In the genomic region with DNA sequence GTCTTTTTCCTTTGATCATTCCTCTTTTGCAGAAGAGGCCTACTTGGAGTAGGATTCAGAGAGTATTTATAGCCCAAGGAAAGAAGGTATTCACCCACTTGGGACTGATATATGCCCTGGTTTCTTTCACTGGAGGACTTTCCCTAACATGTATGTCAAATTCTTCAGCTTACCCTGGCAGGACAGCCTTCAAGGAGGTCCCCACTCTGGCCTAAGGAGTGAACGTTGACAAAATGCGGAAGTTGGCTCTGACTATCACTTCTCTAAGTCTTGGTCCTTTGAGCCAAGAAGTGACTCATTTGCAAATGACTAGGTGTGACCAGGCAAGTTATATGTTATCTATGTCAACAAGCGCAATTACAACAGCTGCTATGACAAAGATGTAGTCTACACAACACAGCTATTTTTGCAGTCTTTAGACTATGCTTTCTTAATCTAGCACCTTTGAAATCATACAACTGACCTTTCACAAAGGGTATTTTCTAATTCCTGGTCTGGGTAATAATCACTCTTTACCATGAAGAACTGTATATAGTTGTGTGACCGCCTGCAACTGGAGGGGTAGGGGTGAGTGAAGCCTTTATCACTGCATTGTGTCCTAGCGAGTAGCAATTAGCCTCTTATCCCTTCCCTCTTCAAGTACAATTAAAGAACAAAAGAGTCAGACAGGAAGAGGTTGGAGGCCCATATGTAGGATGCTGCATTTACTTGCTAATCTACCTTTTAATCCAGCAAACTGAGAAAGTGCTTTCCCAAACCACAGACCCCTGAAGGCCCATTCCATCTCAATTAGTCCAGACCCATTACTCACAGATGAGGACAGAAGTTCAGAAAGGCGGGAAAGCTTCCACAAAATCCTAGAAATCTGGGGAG, we compare ENCODE assay signal across 8 cellular contexts. TPM values are rescaled to one million over a fixed set of nuclear protein-coding genes. Genes with fewer than 3 reads are reported as not detected.
DNase-seq lines count a peak whose midpoint lies in the region; ATAC-seq, FAIRE-seq and TF ChIP-seq lines count a peak whose summit lies in the region.

No MANE protein-coding gene starts in this region.

- H3K4me1 ChIP-seq in NT2/D1 (ENCODE audit: insufficient read depth, insufficient read length) (peaks cover 2% of the 10 kb centered on the region), MM.1S (ENCODE audit: low read length) (no peaks in the 10 kb centered on the region)

- H3K4me2 ChIP-seq in MM.1S (ENCODE audit: low read depth, low read length): no peak overlapping the region

- H3K9me2 ChIP-seq in MM.1S (replicated peaks; ENCODE audit: insufficient read depth, low read length): no peaks in the 10 kb centered on the region

- H3K27me3 ChIP-seq in NT2/D1 (ENCODE audit: insufficient read depth, insufficient read length) (peaks cover 41% of the 10 kb centered on the region), MM.1S (replicated peaks; ENCODE audit: insufficient read depth, low read length) (no peaks in the 10 kb centered on the region)

- no peaks in the 10 kb centered on the region for H3K79me2 ChIP-seq in MM.1S (ENCODE audit: low read length)

- peaks cover 23% of the 10 kb centered on the region for H3K4me1 Mint-ChIP-seq in CD14-positive monocyte

- no peak for TF ChIP-seq CTCF in CD14-positive monocyte (IDR thresholded peaks at IDR 0.05)
- no peak for TF ChIP-seq CTCF in fibroblast of pulmonary artery (IDR thresholded peaks at IDR 0.05; ENCODE audit: low read length, missing control alignments)
- no peak for TF ChIP-seq CTCF in MM.1S (IDR thresholded peaks at IDR 0.05; ENCODE audit: low read length)

- H2AFZ ChIP-seq in MM.1S (ENCODE audit: low read length): no peak overlapping the region

- peak overlapping the region in 1 of 2 donors; percentile 33 for H3K4me3 Mint-ChIP-seq in CD14-positive monocyte

- H3K9me3 ChIP-seq in NT2/D1 (ENCODE audit: insufficient read depth, low read length) (no peaks in the 10 kb centered on the region; the same call in 1 of the 2 replicates), MM.1S (replicated peaks; ENCODE audit: insufficient read depth, low read length) (no peaks in the 10 kb centered on the region)

- peaks cover 0 to 5% (median 0%) of the 10 kb centered on the region in 7 donors for H3K9me3 Mint-ChIP-seq in CD14-positive monocyte

- no peaks in the 10 kb centered on the region for H3F3A ChIP-seq in MM.1S (ENCODE audit: insufficient read depth, low read length)

- ATAC-seq in HG03135 (IDR thresholded peaks at IDR 0.05; ENCODE audit: unreplicated experiment): peak; percentile 99

- intact Hi-C loops in CD14-positive monocyte (cut with micrococcal nuclease): no loop called here

- no peak overlapping the region for H3K4me3 ChIP-seq in NT2/D1 (ENCODE audit: insufficient read length, low read depth)
- H3K4me3 ChIP-seq in fibroblast of pulmonary artery (replicated peaks; ENCODE audit: low read depth, low read length): no peak overlapping the region
- no peak overlapping the region for H3K4me3 ChIP-seq in MM.1S (ENCODE audit: low read length)

- H3K36me3 ChIP-seq in NT2/D1 (ENCODE audit: insufficient read depth, insufficient read length, low read length) (no peaks in the 10 kb centered on the region), MM.1S (replicated peaks; ENCODE audit: insufficient read depth, low read length) (peaks cover 5% of the 10 kb centered on the region; the same call in 1 of the 2 replicates)

- no peaks in the 10 kb centered on the region for H4K20me1 ChIP-seq in MM.1S (ENCODE audit: insufficient read depth, low read length)

- H3K27me3 Mint-ChIP-seq in CD14-positive monocyte (ENCODE audit: low read depth in 3 of 3): peaks cover 0 to 6% (median 0%) of the 10 kb centered on the region in 3 donors

- H3K36me3 Mint-ChIP-seq in CD14-positive monocyte: peaks cover 17 to 18% of the 10 kb centered on the region in 2 donors

- FAIRE-seq in GM19239 (lab: Jason Lieb, UNC): peak; percentile 60

- no peak overlapping the region for H3K27ac ChIP-seq in MM.1S (ENCODE audit: low read length)

- no peak overlapping the region for H3K9ac ChIP-seq in NT2/D1 (ENCODE audit: insufficient read length, low read depth)
- H3K9ac ChIP-seq in MM.1S (ENCODE audit: low read length): no peak overlapping the region

- peak; percentile 88 for DNase-seq in CD14-positive monocyte (ENCODE audit: low spot score)
- peak; percentile 19 for DNase-seq in GM19239 (ENCODE audit: insufficient read length, low spot score)
- peak; percentile 48 for DNase-seq in NT2/D1 (ENCODE audit: low read depth, low spot score)
- peak; percentile 56 for DNase-seq in fibroblast of pulmonary artery (ENCODE audit: low read depth)
- no peak for DNase-seq in SHP77 treated with DMSO at 0.1 percent for 48 hours (lab: John Stamatoyannopoulos, UW)
- DNase-seq in MM.1S: no peak
- no peak for DNase-seq in dedifferentiated amniotic fluid mesenchymal stem cell (ENCODE audit: extremely low spot score)

- H3K27ac Mint-ChIP-seq in CD14-positive monocyte: peak overlapping the region; percentile 93 to 99 (median 99)

RNA-seq across cellular contexts. Expression of gene RASGEF1B, which starts 50.1 kb away (rescaled TPM):
- 10 to 100 TPM; 36.6 to 76.9 TPM for polyA plus RNA-seq in CD14-positive monocyte

Comparison
In these comparisons a context has a peak if more than half of its experiments do, and no peak if none do; other contexts are left out.
1. DNase-seq: peak in CD14-positive monocyte (single experiment), GM19239 (single experiment), NT2/D1 (single experiment) and fibroblast of pulmonary artery (single experiment); none in SHP77 treated with DMSO at 0.1 percent for 48 hours (single experiment), MM.1S (single experiment) and dedifferentiated amniotic fluid mesenchymal stem cell (single experiment).